Comparison of ENCODE assay signal across 16 cellular contexts in the genomic region with DNA sequence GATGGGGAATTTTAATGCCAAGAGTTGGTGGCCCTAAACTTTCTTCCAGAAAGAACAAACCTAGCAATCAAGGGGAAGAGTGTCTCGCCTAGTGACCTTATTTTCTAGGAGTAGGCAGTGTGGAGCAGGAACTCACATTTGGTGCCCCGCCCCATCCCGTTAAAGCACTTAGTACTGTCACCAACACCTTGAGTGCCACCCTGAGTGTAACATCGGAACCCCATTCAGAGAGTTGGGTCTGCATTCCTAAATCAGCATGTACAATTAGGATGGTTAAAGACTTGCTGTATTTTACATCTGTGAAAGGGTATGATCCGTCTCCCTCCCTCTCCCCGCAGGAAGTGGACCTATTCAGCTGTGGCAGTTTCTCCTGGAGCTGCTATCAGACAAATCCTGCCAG. TPM values are rescaled to one million over a fixed set of nuclear protein-coding genes. Genes with fewer than 3 reads are reported as not detected.
A peak's percentile ranks its signal among the peaks of the same experiment; 100 is the strongest.
DNase-seq lines count a peak whose midpoint lies in the region; ATAC-seq and TF ChIP-seq lines count a peak whose summit lies in the region.
"Had no signal": no experiment of that assay in that cellular context is flagged by ENCODE, and none has a peak within 500 bp of the region (broad histone marks: within the 10 kb centered on the region; RNA-seq: fewer than 3 reads in every experiment).

No MANE protein-coding gene starts in this region.

- peaks cover 31% of the 10 kb centered on the region for H3K4me1 Mint-ChIP-seq in CD14-positive monocyte
- no peaks in the 10 kb centered on the region for H3K4me1 Mint-ChIP-seq in activated naive CD4-positive, alpha-beta T cell treated with anti-CD3 and anti-CD28 coated beads for 36 hours (ENCODE audit: low read depth)
- peaks cover 56% of the 10 kb centered on the region for H3K4me1 Mint-ChIP-seq in chondrocyte (ENCODE audit: low read depth)
- H3K4me1 Mint-ChIP-seq: activated CD4-positive, alpha-beta T cell treated with anti-CD3 and anti-CD28 coated beads for 36 hours; naive B cell had no signal

- H3K4ac ChIP-seq in trophoblast cell (ENCODE audit: low read depth, low read length), result no peak overlapping the region

- H3K36me3 Mint-ChIP-seq in CD14-positive monocyte (peaks cover 84 to 90% of the 10 kb centered on the region in 2 donors), chondrocyte (ENCODE audit: low read depth) (peaks cover 43% of the 10 kb centered on the region)
- H3K36me3 Mint-ChIP-seq in activated naive CD4-positive, alpha-beta T cell treated with anti-CD3 and anti-CD28 coated beads for 36 hours (ENCODE audit: low read depth), result peaks cover 71% of the 10 kb centered on the region

- H3K4me3 Mint-ChIP-seq in CD14-positive monocyte, result no peak overlapping the region
- no peak overlapping the region for H3K4me3 Mint-ChIP-seq in activated naive CD4-positive, alpha-beta T cell treated with anti-CD3 and anti-CD28 coated beads for 36 hours
- H3K4me3 Mint-ChIP-seq in chondrocyte (ENCODE audit: unreplicated experiment), result no peak overlapping the region
- H3K4me3 Mint-ChIP-seq: activated CD4-positive, alpha-beta T cell treated with anti-CD3 and anti-CD28 coated beads for 36 hours; CD4-positive, alpha-beta T cell; naive B cell had no signal

- H3K9me3 Mint-ChIP-seq in CD14-positive monocyte (peaks cover 0 to 4% (median 2%) of the 10 kb centered on the region in 7 donors), chondrocyte (ENCODE audit: low read depth) (no peaks in the 10 kb centered on the region)
- peaks cover under 1% of the 10 kb centered on the region for H3K9me3 Mint-ChIP-seq in activated naive CD4-positive, alpha-beta T cell treated with anti-CD3 and anti-CD28 coated beads for 36 hours
- H3K9me3 Mint-ChIP-seq: CD4-positive, alpha-beta T cell had no signal

- peak overlapping the region; percentile 76 to 97 (median 92) for H3K27ac Mint-ChIP-seq in CD14-positive monocyte
- H3K27ac Mint-ChIP-seq in activated naive CD4-positive, alpha-beta T cell treated with anti-CD3 and anti-CD28 coated beads for 36 hours, result no peak overlapping the region
- H3K27ac Mint-ChIP-seq in chondrocyte (ENCODE audit: unreplicated experiment), result no peak overlapping the region
- H3K27ac Mint-ChIP-seq: activated CD4-positive, alpha-beta T cell treated with anti-CD3 and anti-CD28 coated beads for 36 hours; CD4-positive, alpha-beta T cell; naive B cell had no signal

- no TSS peak for BruUV-seq in PC-3 (replicated peaks; lab: Mats Ljungman, UMichigan)

- H3K14ac ChIP-seq in trophoblast cell (ENCODE audit: low read length), result no peak overlapping the region

- H3K9me3 ChIP-seq in ascending aorta (peaks cover under 1% of the 10 kb centered on the region in 2 donors), smooth muscle cell (replicated peaks; ENCODE audit: low read depth) (no peaks in the 10 kb centered on the region), PC-3 (ENCODE audit: low read length) (no peaks in the 10 kb centered on the region), trophoblast cell (ENCODE audit: insufficient read depth, low read depth, low read length) (no peaks in the 10 kb centered on the region)

- H2BK12ac ChIP-seq in trophoblast cell (ENCODE audit: low read length), result no peak overlapping the region

- peaks cover 11% of the 10 kb centered on the region for H3K79me2 ChIP-seq in smooth muscle cell (ENCODE audit: low read depth)
- peaks cover 33% of the 10 kb centered on the region; the same call in 1 of the 2 replicates for H3K79me2 ChIP-seq in PC-3 (ENCODE audit: low read length)
- no peaks in the 10 kb centered on the region for H3K79me2 ChIP-seq in trophoblast cell (ENCODE audit: control insufficient read depth, insufficient read depth, low read length, poor library complexity)

- H3K27ac ChIP-seq in ascending aorta (peak overlapping the region; percentile 93 to 96), smooth muscle cell (ENCODE audit: low read depth) (peak overlapping the region; percentile 81), PC-3 (ENCODE audit: low read length) (no peak overlapping the region), trophoblast cell (ENCODE audit: low read depth, low read length) (no peak overlapping the region)

- H4K8ac ChIP-seq in trophoblast cell (ENCODE audit: low read depth, low read length), result no peak overlapping the region

- H3K4me1 ChIP-seq in ascending aorta, result peaks cover 22 to 60% of the 10 kb centered on the region in 2 donors
- H3K4me1 ChIP-seq in smooth muscle cell (ENCODE audit: low read depth), result no peaks in the 10 kb centered on the region
- H3K4me1 ChIP-seq in PC-3 (ENCODE audit: insufficient read depth, low read length), result peaks cover 47% of the 10 kb centered on the region
- peaks cover 6 to 10% of the 10 kb centered on the region in 2 experiments for H3K4me1 ChIP-seq in trophoblast cell (ENCODE audit: control insufficient read depth in 1 of 2, insufficient read depth in 2 of 2, low read length in 2 of 2)

- H3F3A ChIP-seq in smooth muscle cell (ENCODE audit: low read depth), result peaks cover 88% of the 10 kb centered on the region
- peaks cover 13% of the 10 kb centered on the region for H3F3A ChIP-seq in PC-3 (ENCODE audit: low read length, unreplicated experiment)

- no peak overlapping the region for H4K12ac ChIP-seq in trophoblast cell (ENCODE audit: low read depth, low read length)

- ATAC-seq in left colon, result peak; percentile 19
- no peak for ATAC-seq in PC-3
- ATAC-seq: activated CD4-positive, alpha-beta T cell treated with anti-CD3 and anti-CD28 coated beads for 36 hours had no signal

- H4K91ac ChIP-seq in trophoblast cell (ENCODE audit: low read depth, low read length), result no peak overlapping the region

- H3K9me2 ChIP-seq in PC-3 (replicated peaks; ENCODE audit: low read length), result no peaks in the 10 kb centered on the region

- TF ChIP-seq CTCF in CD14-positive monocyte (IDR thresholded peaks at IDR 0.05) (no peak), ascending aorta (IDR thresholded peaks at IDR 0.05) (no peak), smooth muscle cell (IDR thresholded peaks at IDR 0.05; ENCODE audit: borderline replicate concordance, insufficient read depth, poor library complexity, severe bottlenecking) (no peak), PC-3 (conservative IDR thresholded peaks at IDR 0.05; ENCODE audit: low read depth, low read length) (no peak), chondrocyte (IDR thresholded peaks at IDR 0.05) (no peak)

- intact Hi-C loops in CD14-positive monocyte (cut with micrococcal nuclease) (no loop called here), ascending aorta (cut with DNase I) (loop anchor here (5.0 kb wide), 2 partner anchors 91 to 266 kb away; no protein-coding TSS in a partner anchor), left colon (cut with DNase I, micrococcal nuclease) (no loop called here), PC-3 (cut with micrococcal nuclease) (loop anchor here (5.0 kb wide), 1 partner anchor 76 kb away; no protein-coding TSS in a partner anchor)
- intact Hi-C loops in activated naive CD4-positive, alpha-beta T cell treated with anti-CD3 and anti-CD28 coated beads for 36 hours (cut with micrococcal nuclease), result no loop called here

- peaks cover 8% of the 10 kb centered on the region for H3K79me1 ChIP-seq in trophoblast cell (ENCODE audit: low read length)

- no peak overlapping the region for H2BK120ac ChIP-seq in trophoblast cell (ENCODE audit: insufficient read depth, low read length, poor library complexity)

- H3K9ac ChIP-seq in smooth muscle cell (ENCODE audit: low read depth), result no peak overlapping the region
- H3K9ac ChIP-seq in PC-3 (ENCODE audit: low read length), result no peak overlapping the region
- H3K9ac ChIP-seq in trophoblast cell (ENCODE audit: low read length), result no peak overlapping the region

- H2AK5ac ChIP-seq in trophoblast cell (ENCODE audit: low read length), result no peak overlapping the region

- no peak overlapping the region for H3K23ac ChIP-seq in trophoblast cell (ENCODE audit: low read length)

- H2AFZ ChIP-seq in smooth muscle cell (ENCODE audit: low read depth) (no peak overlapping the region), PC-3 (ENCODE audit: low read length) (no peak overlapping the region), trophoblast cell (ENCODE audit: insufficient read depth, low read length, poor library complexity) (no peak overlapping the region)

- H3K4me3 ChIP-seq in ascending aorta (no peak overlapping the region), smooth muscle cell (no peak overlapping the region), PC-3 (ENCODE audit: low read length) (no peak overlapping the region), trophoblast cell (ENCODE audit: low read depth, low read length) (no peak overlapping the region)

- H4K20me1 ChIP-seq in smooth muscle cell (ENCODE audit: low read depth) (peaks cover 22% of the 10 kb centered on the region), PC-3 (ENCODE audit: low read length) (peaks cover 14% of the 10 kb centered on the region; the same call in 1 of the 2 replicates)

- POLR2A ChIA-PET in PC-3 (lab: Charles Lee; ENCODE audit: unreplicated experiment), result no interaction called here

- peaks cover 78 to 80% of the 10 kb centered on the region in 2 donors for H3K36me3 ChIP-seq in ascending aorta
- peaks cover 53% of the 10 kb centered on the region for H3K36me3 ChIP-seq in smooth muscle cell (ENCODE audit: low read depth)
- peaks cover 82% of the 10 kb centered on the region for H3K36me3 ChIP-seq in PC-3 (ENCODE audit: low read depth, low read length)
- H3K36me3 ChIP-seq in trophoblast cell (ENCODE audit: control insufficient read depth in 1 of 2, insufficient read depth in 2 of 2, low read length in 2 of 2), result peaks cover 51 to 64% of the 10 kb centered on the region in 2 experiments

- 94% methylated on average over 6 of the region's 6 CpGs for WGBS in smooth muscle cell (ENCODE audit: low lambda C conversion rate)
- WGBS in trophoblast cell (ENCODE audit: extremely low coverage, insufficient coverage, insufficient read length), result no CpG with 5 or more reads among the region's 6 CpGs

- no peak overlapping the region for H3K4me2 ChIP-seq in smooth muscle cell
- no peak overlapping the region for H3K4me2 ChIP-seq in PC-3 (ENCODE audit: low read length)
- H3K4me2 ChIP-seq in trophoblast cell (ENCODE audit: low read length), result no peak overlapping the region

- no peak overlapping the region for H2BK5ac ChIP-seq in trophoblast cell (ENCODE audit: low read depth, low read length, poor library complexity)

- H3K18ac ChIP-seq in trophoblast cell (ENCODE audit: low read length), result no peak overlapping the region

- peaks cover 0 to 2% (median 0%) of the 10 kb centered on the region in 3 donors for H3K27me3 Mint-ChIP-seq in CD14-positive monocyte (ENCODE audit: low read depth in 3 of 3)
- no peaks in the 10 kb centered on the region for H3K27me3 Mint-ChIP-seq in activated naive CD4-positive, alpha-beta T cell treated with anti-CD3 and anti-CD28 coated beads for 36 hours (ENCODE audit: low read depth)
- H3K27me3 Mint-ChIP-seq in chondrocyte (ENCODE audit: low read depth), result no peaks in the 10 kb centered on the region
- H3K27me3 Mint-ChIP-seq: activated CD4-positive, alpha-beta T cell treated with anti-CD3 and anti-CD28 coated beads for 36 hours; CD4-positive, alpha-beta T cell; naive B cell had no signal

- DNase-seq in CD14-positive monocyte (ENCODE audit: low spot score) (no peak), ascending aorta (ENCODE audit: low spot score in 2 of 2) (no peak), left colon (peak in 1 of 2 donors; percentile 56), smooth muscle cell (lab: John Stamatoyannopoulos, UW; ENCODE audit: unreplicated experiment) (no peak), PC-3 (no peak), trophoblast cell (no peak), chondrocyte (ENCODE audit: low spot score) (no peak)
- DNase-seq in activated naive CD4-positive, alpha-beta T cell treated with anti-CD3 and anti-CD28 coated beads for 36 hours, result no peak
- DNase-seq: activated CD4-positive, alpha-beta T cell treated with anti-CD3 and anti-CD28 coated beads for 36 hours; activated gamma-delta T cell; amniotic stem cell; CD4-positive, alpha-beta T cell; DMS79 treated with DMSO at 0.1 percent for 48 hours; naive B cell; NCI-H1436; NCI-H748 treated with DMSO at 0.1 percent for 48 hours had no signal

- H3K27me3 ChIP-seq in ascending aorta (no peaks in the 10 kb centered on the region), smooth muscle cell (ENCODE audit: low read depth) (no peaks in the 10 kb centered on the region), PC-3 (ENCODE audit: low read length) (no peaks in the 10 kb centered on the region), trophoblast cell (ENCODE audit: insufficient read depth, low read length) (no peaks in the 10 kb centered on the region)

- CTCF ChIA-PET in PC-3 (lab: Charles Lee), result no interaction called here
- CTCF ChIA-PET in activated naive CD4-positive, alpha-beta T cell treated with anti-CD3 and anti-CD28 coated beads for 36 hours (lab: Charles Lee), result no interaction called here

RNA-seq across cellular contexts. Expression of a gene that starts 15.5 kb away (rescaled TPM):
- polyA plus RNA-seq in CD14-positive monocyte, result 10 to 100 TPM; 54.2 to 59.5 TPM
- 113 TPM for total RNA-seq in ascending aorta
- 100 to 1,000 TPM; 158 to 274 TPM for total RNA-seq in left colon
- total RNA-seq in smooth muscle cell, result 77.0 and 77.7 TPM in 2 replicates
- polyA plus RNA-seq in smooth muscle cell, result 63.8 and 65.9 TPM in 2 replicates
- total RNA-seq in PC-3 (2014; rRNA removed), result 127 and 146 TPM in 2 replicates
- total RNA-seq in activated naive CD4-positive, alpha-beta T cell treated with anti-CD3 and anti-CD28 coated beads for 36 hours, result 10 to 100 TPM; 22.4 to 25.6 TPM
- polyA plus RNA-seq in trophoblast cell (2013), result 17.3 and 18.1 TPM in 2 replicates
- total RNA-seq in chondrocyte, result 12.0 to 14.2 TPM (median 13.6 TPM) in 3 replicates

Comparison
In these comparisons a context has a peak if more than half of its experiments do, and no peak if none do; other contexts are left out.
1. H3K27ac Mint-ChIP-seq: peak in CD14-positive monocyte (7 of 7); none in activated naive CD4-positive, alpha-beta T cell treated with anti-CD3 and anti-CD28 coated beads for 36 hours (single experiment) and chondrocyte (single experiment).
2. H3K27ac ChIP-seq: peak in ascending aorta (2 of 2) and smooth muscle cell (single experiment); none in PC-3 (single experiment) and trophoblast cell (single experiment).
3. intact Hi-C loops: an anchor here in ascending aorta (5.0 kb wide) and PC-3 (5.0 kb wide); none called in CD14-positive monocyte, left colon and activated naive CD4-positive, alpha-beta T cell treated with anti-CD3 and anti-CD28 coated beads for 36 hours.